13 cellular contexts compared by ENCODE assay signal in genomic region chr12:123095074-123095694, GRCh38. TPM values are rescaled to one million over a fixed set of nuclear protein-coding genes. Genes with fewer than 3 reads are reported as not detected.
DNase-seq lines count a peak whose midpoint lies in the region; ATAC-seq and TF ChIP-seq lines count a peak whose summit lies in the region.
"Had no signal": no experiment of that assay in that cellular context is flagged by ENCODE, and none has a peak within 500 bp of the region (broad histone marks: within the 10 kb centered on the region; RNA-seq: fewer than 3 reads in every experiment).

No MANE protein-coding gene starts in this region.

- H3K9me3 ChIP-seq in lung (ENCODE audit: control insufficient read depth in 2 of 2, insufficient read depth in 1 of 2, low read length in 1 of 2) (no peaks in the 10 kb centered on the region), stomach smooth muscle (ENCODE audit: control insufficient read depth in 2 of 2, low read length in 2 of 2) (no peaks in the 10 kb centered on the region)

- H3K36me3 Mint-ChIP-seq in HFFc6 (ENCODE audit: low read depth) (peaks cover 8% of the 10 kb centered on the region; the same call in 1 of the 2 replicates), brain (no peaks in the 10 kb centered on the region)
- H3K36me3 Mint-ChIP-seq: stimulated activated effector memory CD8-positive, alpha-beta T cell treated with anti-CD3 and anti-CD28 coated beads, Interleukin-12 subunit alpha, Interleukin-12 subunit beta, amount 100 ng/mL, for 72 hours had no signal

- no peaks in the 10 kb centered on the region for H3K36me3 ChIP-seq in lung (ENCODE audit: control insufficient read depth in 2 of 2, insufficient read depth in 2 of 2, low read length in 2 of 2)
- no peaks in the 10 kb centered on the region for H3K36me3 ChIP-seq in stomach smooth muscle (ENCODE audit: control insufficient read depth in 2 of 2, insufficient read depth in 2 of 2, low read length in 2 of 2)
- H3K36me3 ChIP-seq in H7 (replicated peaks; ENCODE audit: control insufficient read depth, insufficient read depth, low read length): no peaks in the 10 kb centered on the region

- H3K27ac ChIP-seq in lung (ENCODE audit: low read depth in 1 of 2, low read length in 1 of 2) (peak overlapping the region; percentile 2 to 78), stomach smooth muscle (ENCODE audit: low read length) (peak overlapping the region; percentile 24)

- H3K4me1 Mint-ChIP-seq in HFFc6 (ENCODE audit: low read depth) (peaks cover 22% of the 10 kb centered on the region), brain (peaks cover 55% of the 10 kb centered on the region)

- H3K4me3 Mint-ChIP-seq in HFFc6: peak overlapping the region; percentile 5; the same call in 1 of the 2 replicates
- peak overlapping the region in 1 of 5 experiments; percentile 1 for H3K4me3 Mint-ChIP-seq in brain
- H3K4me3 Mint-ChIP-seq: activated CD4-positive, alpha-beta T cell treated with anti-CD3 and anti-CD28 coated beads for 36 hours; stimulated activated effector memory CD8-positive, alpha-beta T cell treated with anti-CD3 and anti-CD28 coated beads, Interleukin-12 subunit alpha, Interleukin-12 subunit beta, amount 100 ng/mL, for 72 hours had no signal

- TF ChIP-seq CTCF in HFFc6 (IDR thresholded peaks at IDR 0.05): no peak
- no peak for TF ChIP-seq CTCF in brain (conservative IDR thresholded peaks at IDR 0.05)
- no peak for TF ChIP-seq CTCF in lung (IDR thresholded peaks at IDR 0.05; ENCODE audit: control extremely low read depth, extremely low read depth)

- H3K4me1 ChIP-seq in lung (ENCODE audit: control insufficient read depth in 2 of 2, insufficient read depth in 2 of 2, low read length in 2 of 2) (peaks cover 25 to 45% of the 10 kb centered on the region in 2 donors), stomach smooth muscle (ENCODE audit: control insufficient read depth, insufficient read depth, low read length) (peaks cover 52% of the 10 kb centered on the region)

- WGBS in lung, 2 donors: 85 to 89% methylated on average over 20 of the region's 20 CpGs

- no peak for ATAC-seq in lung (ENCODE audit: insufficient read depth, low FRiP score)
- ATAC-seq in GM21528 (IDR thresholded peaks at IDR 0.05; ENCODE audit: low FRiP score, unreplicated experiment): no peak
- ATAC-seq: stimulated activated effector memory CD8-positive, alpha-beta T cell treated with anti-CD3 and anti-CD28 coated beads, Interleukin-12 subunit alpha, Interleukin-12 subunit beta, amount 100 ng/mL, for 72 hours had no signal

- H3K27me3 Mint-ChIP-seq in HFFc6 (ENCODE audit: insufficient read depth): peaks cover 13% of the 10 kb centered on the region
- H3K27me3 Mint-ChIP-seq in brain: no peaks in the 10 kb centered on the region
- H3K27me3 Mint-ChIP-seq: activated CD4-positive, alpha-beta T cell treated with anti-CD3 and anti-CD28 coated beads for 36 hours had no signal

- H3K27ac Mint-ChIP-seq in HFFc6 (no peak overlapping the region), brain (peak overlapping the region; percentile 5 to 97 (median 42))
- H3K27ac Mint-ChIP-seq: activated CD4-positive, alpha-beta T cell treated with anti-CD3 and anti-CD28 coated beads for 36 hours; stimulated activated effector memory CD8-positive, alpha-beta T cell treated with anti-CD3 and anti-CD28 coated beads, Interleukin-12 subunit alpha, Interleukin-12 subunit beta, amount 100 ng/mL, for 72 hours had no signal

- H3K4me3 ChIP-seq in lung (no peak overlapping the region), stomach smooth muscle (ENCODE audit: low read length in 2 of 2) (peak overlapping the region in 1 of 2 donors; percentile 29), H7 (ENCODE audit: insufficient read depth, low read depth, low read length) (no peak overlapping the region)

- no peak for DNase-seq in HFFc6
- no peak for DNase-seq in lung (ENCODE audit: low spot score)
- no peak for DNase-seq in NCI-H1694 treated with DMSO at 0.1 percent for 48 hours (lab: John Stamatoyannopoulos, UW)
- DNase-seq in H7: no peak
- no peak for DNase-seq in Kasumi-1 (lab: John Stamatoyannopoulos, UW)
- DNase-seq: activated CD4-positive, alpha-beta T cell treated with anti-CD3 and anti-CD28 coated beads for 36 hours; central memory CD4-positive, alpha-beta T cell; NCI-H526 treated with DMSO at 0.1 percent for 48 hours; stimulated activated CD4-positive, alpha-beta T cell treated with anti-CD3 and anti-CD28 coated beads, Interleukin-1b, Interleukin-23, amount 100 ng/mL, for 48 hours had no signal

- H3K9ac ChIP-seq in stomach smooth muscle (ENCODE audit: low read length in 2 of 2): no peak overlapping the region

- peaks cover 15% of the 10 kb centered on the region for H3K9me3 Mint-ChIP-seq in HFFc6
- H3K9me3 Mint-ChIP-seq in brain: no peaks in the 10 kb centered on the region
- H3K9me3 Mint-ChIP-seq: stimulated activated effector memory CD8-positive, alpha-beta T cell treated with anti-CD3 and anti-CD28 coated beads, Interleukin-12 subunit alpha, Interleukin-12 subunit beta, amount 100 ng/mL, for 72 hours had no signal

- no peaks in the 10 kb centered on the region for H3K27me3 ChIP-seq in lung (ENCODE audit: control insufficient read depth, insufficient read depth)
- H3K27me3 ChIP-seq in stomach smooth muscle (ENCODE audit: control insufficient read depth in 1 of 2, insufficient read depth in 2 of 2, low read length in 2 of 2): no peaks in the 10 kb centered on the region
- H3K27me3 ChIP-seq in H7 (ENCODE audit: control insufficient read depth, insufficient read depth, low read length): no peaks in the 10 kb centered on the region

RNA-seq across cellular contexts. Expression of gene PITPNM2, which starts 55.7 kb away (rescaled TPM):
- 1 to 10 TPM; 1.5 to 5.1 (median 4.1) TPM for total RNA-seq in HFFc6 (2021; fragmentation: NEBNext Ultra II Directional; extraction: Animal tissue kit (Norgen Biotek cat#: 25700))
- polyA plus RNA-seq in brain (ENCODE audit: insufficient read depth, low read depth, low replicate concordance) (9.0 TPM), lung (10 to 100 TPM in 1 of 2 donors, 1 to 10 TPM in 1; 8.9 to 12.9 TPM)
- 10 to 100 TPM; 19.6 to 37.8 TPM for total RNA-seq in lung
- 3.5 and 3.7 TPM in 2 replicates for total RNA-seq in H7 (2014; rRNA removed; shearing (Covaris generic))
